20 cellular contexts compared by ENCODE assay signal in genomic region chr1:50179639-50180038, GRCh38.
A peak's percentile ranks its signal among the peaks of the same experiment; 100 is the strongest.
DNase-seq lines count a peak whose midpoint lies in the region; ATAC-seq, FAIRE-seq and TF ChIP-seq lines count a peak whose summit lies in the region.
"Had no signal": no experiment of that assay in that cellular context is flagged by ENCODE, and none has a peak within 500 bp of the region (broad histone marks: within the 10 kb centered on the region; RNA-seq: fewer than 3 reads in every experiment).

No MANE protein-coding gene starts in this region.

- no peak for TF ChIP-seq RAD21 in liver (IDR thresholded peaks at IDR 0.05)

- peak; percentile 45 for DNase-seq in DMS53 (lab: John Stamatoyannopoulos, UW)
- DNase-seq in left kidney (ENCODE audit: low read depth, low spot score), result peak; percentile 40
- DNase-seq in renal cortical epithelial cell (ENCODE audit: low read depth), result peak; percentile 7
- no peak for DNase-seq in ACHN
- no peak for DNase-seq in upper lobe of left lung
- no peak for DNase-seq in small intestine
- DNase-seq: Caco-2; CD4-positive, CD25-positive, alpha-beta regulatory T cell; CD8-positive, alpha-beta T cell; DMS153; DMS79 treated with DMSO at 0.1 percent for 48 hours; GF-D8; H9 had no signal

- in situ Hi-C loops in ACHN (cut with HindIII; ENCODE audit: low pct_ligation_motif_present, low pct_unique_long_range_greater_than_20kb, low sequenced_read_pairs), result no loop called here

- H3K27me3 ChIP-seq in liver (ENCODE audit: control insufficient read depth in 4 of 4, insufficient read depth in 4 of 4, low read length in 3 of 4), result no peaks in the 10 kb centered on the region
- H3K27me3 ChIP-seq in upper lobe of left lung, result no peaks in the 10 kb centered on the region
- H3K27me3 ChIP-seq in small intestine (ENCODE audit: control insufficient read depth in 2 of 2, insufficient read depth in 2 of 2, low read length in 2 of 2), result no peaks in the 10 kb centered on the region
- H3K27me3 ChIP-seq: BLaER1 had no signal

- no peak overlapping the region for H3K4me3 ChIP-seq in liver (ENCODE audit: low read depth in 1 of 3, low read length in 3 of 3)
- H3K4me3 ChIP-seq in upper lobe of left lung, result no peak overlapping the region
- no peak overlapping the region for H3K4me3 ChIP-seq in small intestine (ENCODE audit: low read depth in 1 of 2, low read length in 2 of 2)
- H3K4me3 ChIP-seq: BLaER1, GM23338 had no signal

- H3K4me1 ChIP-seq in liver (ENCODE audit: control insufficient read depth in 4 of 4, insufficient read depth in 4 of 4, low read length in 3 of 4) (peaks cover 0 to 25% (median 20%) of the 10 kb centered on the region in 4 donors), upper lobe of left lung (no peaks in the 10 kb centered on the region), small intestine (ENCODE audit: control insufficient read depth in 2 of 2, insufficient read depth in 1 of 2, low read depth in 1 of 2, low read length in 1 of 2) (no peaks in the 10 kb centered on the region)

- TF ChIP-seq EP300 in upper lobe of left lung (IDR thresholded peaks at IDR 0.05), result no peak

- 19% methylated on average over 2 of the region's 2 CpGs for WGBS in liver
- WGBS in upper lobe of left lung, 2 donors, result 56 to 58% methylated on average over 2 of the region's 2 CpGs
- 15 to 30% (median 29%) methylated on average over 2 of the region's 2 CpGs for WGBS in small intestine, 3 donors

- no peak for FAIRE-seq in small intestine (lab: Jason Lieb, UNC)
- FAIRE-seq: GM12891, GM18507 had no signal

- no peak for TF ChIP-seq POLR2A in upper lobe of left lung (IDR thresholded peaks at IDR 0.05)

- H3K27ac ChIP-seq in liver (ENCODE audit: low read depth in 1 of 2, low read length in 2 of 2) (peak overlapping the region; percentile 5 to 36), upper lobe of left lung (no peak overlapping the region), small intestine (ENCODE audit: low read depth in 1 of 2, low read length in 1 of 2) (no peak overlapping the region)
- H3K27ac ChIP-seq: BLaER1, C4-2B had no signal

- ATAC-seq in upper lobe of left lung (ENCODE audit: low FRiP score in 2 of 2), result no peak
- ATAC-seq: CD8-positive, alpha-beta T cell; GM23338; HCT116 had no signal

- no peaks in the 10 kb centered on the region for H3K36me3 ChIP-seq in liver (ENCODE audit: control insufficient read depth in 4 of 4, insufficient read depth in 3 of 4, low read depth in 1 of 4, low read length in 3 of 4)
- no peaks in the 10 kb centered on the region for H3K36me3 ChIP-seq in upper lobe of left lung
- no peaks in the 10 kb centered on the region for H3K36me3 ChIP-seq in small intestine (ENCODE audit: control insufficient read depth in 2 of 2, insufficient read depth in 2 of 2, low read length in 2 of 2)
- H3K36me3 ChIP-seq: BLaER1 had no signal

- H3K9ac ChIP-seq in liver (ENCODE audit: low read depth in 1 of 2, low read length in 2 of 2), result peak overlapping the region in 1 of 2 donors; percentile 24
- H3K9ac ChIP-seq: BLaER1 had no signal

- TF ChIP-seq CTCF in liver (IDR thresholded peaks at IDR 0.05; ENCODE audit: low read depth, low read length, missing input control) (no peak), upper lobe of left lung (IDR thresholded peaks at IDR 0.05) (no peak)

- H3K9me3 ChIP-seq in liver (ENCODE audit: control insufficient read depth in 4 of 4, low read length in 3 of 4) (no peaks in the 10 kb centered on the region), upper lobe of left lung (no peaks in the 10 kb centered on the region), small intestine (ENCODE audit: control insufficient read depth, low read depth) (no peaks in the 10 kb centered on the region)
- H3K9me3 ChIP-seq: BLaER1, Caco-2 had no signal

TF ChIP-seq in liver, 16 proteins besides CTCF, POLR2A, EP300 and RAD21:
- TF ChIP-seq EGR1 (IDR thresholded peaks at IDR 0.05; ENCODE audit: low read depth in 2 of 2) (no peak), YY1 (IDR thresholded peaks at IDR 0.05) (peak; percentile 18)

Comparison
In these comparisons a context has a peak if more than half of its experiments do, and no peak if none do; other contexts are left out.
1. DNase-seq: peak in DMS53 (single experiment), left kidney (single experiment) and renal cortical epithelial cell (single experiment); none in ACHN (single experiment), upper lobe of left lung (0 of 2) and small intestine (single experiment).
2. H3K27ac ChIP-seq: peak in liver (2 of 2); none in upper lobe of left lung (0 of 4) and small intestine (0 of 2).